ENCODE assay signal across 7 cellular contexts in genomic region chr7:106176414-106177294, GRCh38.
A peak's percentile ranks its signal among the peaks of the same experiment; 100 is the strongest.
DNase-seq lines count a peak whose midpoint lies in the region; ATAC-seq, FAIRE-seq and TF ChIP-seq lines count a peak whose summit lies in the region.

No MANE protein-coding gene starts in this region.

- H3K4me1 ChIP-seq in endodermal cell (ENCODE audit: control insufficient read depth, insufficient read depth, low read length) = no peaks in the 10 kb centered on the region

- peak; percentile 98 for TF ChIP-seq CTCF in endodermal cell (conservative IDR thresholded peaks at IDR 0.05)

- H3K9me3 ChIP-seq in endodermal cell (ENCODE audit: control insufficient read depth, low read length) = no peaks in the 10 kb centered on the region

- no peak overlapping the region for H3K4me3 Mint-ChIP-seq in endodermal cell

- H3K27me3 ChIP-seq in endodermal cell (ENCODE audit: control insufficient read depth, insufficient read depth, low read length, poor library complexity, severe bottlenecking) = no peaks in the 10 kb centered on the region

- TF ChIP-seq POLR2A in GM12892 (IDR thresholded peaks at IDR 0.05; ENCODE audit: low read depth, low read length) = no peak

- no peaks in the 10 kb centered on the region for H3K36me3 ChIP-seq in endodermal cell (ENCODE audit: control insufficient read depth, insufficient read depth, low read length)

- ATAC-seq in HG03175 (IDR thresholded peaks at IDR 0.05; ENCODE audit: unreplicated experiment) = peak; percentile 58

- H3K27ac Mint-ChIP-seq in endodermal cell = peak overlapping the region; percentile 27

- no peaks in the 10 kb centered on the region for H3K9me3 Mint-ChIP-seq in endodermal cell

- H3K4me3 ChIP-seq in endodermal cell (ENCODE audit: low read length) = no peak overlapping the region

- H3K9ac ChIP-seq in endodermal cell (ENCODE audit: extremely low read depth, low read length, poor library complexity, severe bottlenecking) = no peak overlapping the region

- H3K27me3 Mint-ChIP-seq in endodermal cell (ENCODE audit: insufficient read depth) = no peaks in the 10 kb centered on the region

- peak; percentile 90 for FAIRE-seq in GM12892 (lab: Jason Lieb, UNC)

- H3K27ac ChIP-seq in endodermal cell (ENCODE audit: low read depth, low read length) = no peak overlapping the region

- no peaks in the 10 kb centered on the region for H3K36me3 Mint-ChIP-seq in endodermal cell (ENCODE audit: low read depth)

- DNase-seq in GM12892 (ENCODE audit: insufficient read length) (peak; percentile 45), NCI-H748 treated with DMSO at 0.1 percent for 48 hours (lab: John Stamatoyannopoulos, UW) (peak; percentile 83), endodermal cell (peak; percentile 97), middle frontal gyrus (ENCODE audit: extremely low spot score, low spot score) (peak; percentile 63)
- DNase-seq in activated CD8-positive, alpha-beta memory T cell treated with anti-CD3 and anti-CD28 coated beads for 24 hours = peak; percentile 92
- peak; percentile 41 to 62 for DNase-seq in stimulated activated CD8-positive, alpha-beta memory T cell treated with anti-CD3 and anti-CD28 coated beads, Interleukin-2, amount 100 ng/mL, for 48 hours (ENCODE audit: low read depth in 2 of 2)

- H3K4me1 Mint-ChIP-seq in endodermal cell = peaks cover 8% of the 10 kb centered on the region

- WGBS in endodermal cell (ENCODE audit: insufficient coverage in 1 of 2, insufficient read length in 1 of 2), 2 experiments = 18 to 25% methylated on average over 8 to 11 of the region's 11 CpGs

Comparison
In these comparisons a context has a peak if more than half of its experiments do, and no peak if none do; other contexts are left out.
1. DNase-seq: peak in every context shown above with its lines; median percentile 97 in endodermal cell; 92 in activated CD8-positive, alpha-beta memory T cell treated with anti-CD3 and anti-CD28 coated beads for 24 hours; 83 in NCI-H748 treated with DMSO at 0.1 percent for 48 hours; 63 in middle frontal gyrus; 52 in stimulated activated CD8-positive, alpha-beta memory T cell treated with anti-CD3 and anti-CD28 coated beads, Interleukin-2, amount 100 ng/mL, for 48 hours; 45 in GM12892.